ENCODE assay signal across 9 cellular contexts in genomic region chr10:31836569-31837406, GRCh38.
DNase-seq lines count a peak whose midpoint lies in the region; ATAC-seq, FAIRE-seq and TF ChIP-seq lines count a peak whose summit lies in the region.
"Had no signal": no experiment of that assay in that cellular context is flagged by ENCODE, and none has a peak within 500 bp of the region (broad histone marks: within the 10 kb centered on the region; RNA-seq: fewer than 3 reads in every experiment).

No MANE protein-coding gene starts in this region.

- H3K4me3 ChIP-seq in H7 (ENCODE audit: insufficient read depth, low read depth, low read length), result no peak overlapping the region

- no peaks in the 10 kb centered on the region for H3K27me3 ChIP-seq in H7 (ENCODE audit: control insufficient read depth, insufficient read depth, low read length)
- H3K27me3 ChIP-seq: neutrophil had no signal

- no peak overlapping the region for H3K4me3 Mint-ChIP-seq in stimulated activated effector memory CD8-positive, alpha-beta T cell treated with anti-CD3 and anti-CD28 coated beads, Interleukin-12 subunit alpha, Interleukin-12 subunit beta, amount 100 ng/mL, for 72 hours

- no peaks in the 10 kb centered on the region for H3K36me3 ChIP-seq in H7 (replicated peaks; ENCODE audit: control insufficient read depth, insufficient read depth, low read length)
- H3K36me3 ChIP-seq: neutrophil had no signal

- DNase-seq in D721Med (ENCODE audit: insufficient read length, low spot score) (no peak), H7 (peak; percentile 39), RKO (ENCODE audit: low spot score) (peak; percentile 69), fibroblast of peridontal ligament (ENCODE audit: extremely low read depth) (peak; percentile 53), retina (peak; percentile 22), NCI-H774 (lab: John Stamatoyannopoulos, UW) (no peak)
- no peak for DNase-seq in stimulated activated CD8-positive, alpha-beta memory T cell treated with anti-CD3 and anti-CD28 coated beads, Interleukin-4, amount 100 ng/mL, for 48 hours
- no peak for DNase-seq in stimulated activated effector memory CD8-positive, alpha-beta T cell treated with anti-CD3 and anti-CD28 coated beads, Interleukin-12 subunit alpha, Interleukin-12 subunit beta, amount 100 ng/mL, for 72 hours (ENCODE audit: low spot score in 2 of 2)

- no peaks in the 10 kb centered on the region for H3K9me3 Mint-ChIP-seq in stimulated activated effector memory CD8-positive, alpha-beta T cell treated with anti-CD3 and anti-CD28 coated beads, Interleukin-12 subunit alpha, Interleukin-12 subunit beta, amount 100 ng/mL, for 72 hours

- peak; percentile 44 for TF ChIP-seq CTCF in D721Med (IDR thresholded peaks at IDR 0.05; ENCODE audit: insufficient read depth, missing control alignments)

- ATAC-seq in stimulated activated effector memory CD8-positive, alpha-beta T cell treated with anti-CD3 and anti-CD28 coated beads, Interleukin-12 subunit alpha, Interleukin-12 subunit beta, amount 100 ng/mL, for 72 hours, result no peak

- no peaks in the 10 kb centered on the region for H3K4me1 Mint-ChIP-seq in stimulated activated effector memory CD8-positive, alpha-beta T cell treated with anti-CD3 and anti-CD28 coated beads, Interleukin-12 subunit alpha, Interleukin-12 subunit beta, amount 100 ng/mL, for 72 hours

- H3K36me3 Mint-ChIP-seq in stimulated activated effector memory CD8-positive, alpha-beta T cell treated with anti-CD3 and anti-CD28 coated beads, Interleukin-12 subunit alpha, Interleukin-12 subunit beta, amount 100 ng/mL, for 72 hours, result no peaks in the 10 kb centered on the region

- no peak for FAIRE-seq in D721Med (lab: Jason Lieb, UNC)

- H3K27ac Mint-ChIP-seq in stimulated activated effector memory CD8-positive, alpha-beta T cell treated with anti-CD3 and anti-CD28 coated beads, Interleukin-12 subunit alpha, Interleukin-12 subunit beta, amount 100 ng/mL, for 72 hours, result no peak overlapping the region

Comparison
In these comparisons a context has a peak if more than half of its experiments do, and no peak if none do; other contexts are left out.
1. DNase-seq: peak in H7 (single experiment), RKO (single experiment), fibroblast of peridontal ligament (single experiment) and retina (single experiment); none in D721Med (single experiment), stimulated activated CD8-positive, alpha-beta memory T cell treated with anti-CD3 and anti-CD28 coated beads, Interleukin-4, amount 100 ng/mL, for 48 hours (single experiment), NCI-H774 (single experiment) and stimulated activated effector memory CD8-positive, alpha-beta T cell treated with anti-CD3 and anti-CD28 coated beads, Interleukin-12 subunit alpha, Interleukin-12 subunit beta, amount 100 ng/mL, for 72 hours (0 of 2).